In the genomic region with DNA sequence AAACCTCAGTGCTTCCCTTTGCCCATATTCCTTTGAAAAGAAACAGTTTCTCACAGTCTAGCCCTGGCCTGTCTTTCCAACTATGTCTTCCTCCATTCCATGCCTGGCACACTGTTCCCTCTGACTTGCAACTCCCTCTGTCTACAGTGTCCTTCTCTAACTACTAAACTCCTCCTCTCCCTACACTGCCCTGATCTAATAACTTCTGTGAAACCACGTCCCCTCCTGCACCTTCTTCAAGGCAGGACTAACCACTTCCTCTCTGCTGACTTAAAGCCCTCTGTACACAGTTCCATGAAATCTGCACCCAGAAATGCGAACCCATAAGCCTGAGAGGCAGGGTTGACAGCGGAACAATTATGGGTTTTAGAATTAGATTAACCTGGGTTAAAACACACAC, we compare ENCODE assay signal across 9 cellular contexts.
DNase-seq lines count a peak whose midpoint lies in the region; ATAC-seq, FAIRE-seq and TF ChIP-seq lines count a peak whose summit lies in the region.
"Had no signal": no experiment of that assay in that cellular context is flagged by ENCODE, and none has a peak within 500 bp of the region (broad histone marks: within the 10 kb centered on the region; RNA-seq: fewer than 3 reads in every experiment).

No MANE protein-coding gene starts in this region.

- H3K27me3 ChIP-seq in MM.1S (replicated peaks; ENCODE audit: insufficient read depth, low read length): no peaks in the 10 kb centered on the region

- H3K4me3 Mint-ChIP-seq in activated naive CD4-positive, alpha-beta T cell treated with anti-CD3 and anti-CD28 coated beads, Interleukin-2, amount 50 U/mL, for 24 hours: peak overlapping the region; percentile 59

- no peaks in the 10 kb centered on the region for H3K36me3 Mint-ChIP-seq in activated naive CD4-positive, alpha-beta T cell treated with anti-CD3 and anti-CD28 coated beads, Interleukin-2, amount 50 U/mL, for 24 hours

- peak overlapping the region; percentile 31 for H3K27ac Mint-ChIP-seq in activated naive CD4-positive, alpha-beta T cell treated with anti-CD3 and anti-CD28 coated beads, Interleukin-2, amount 50 U/mL, for 24 hours

- no peaks in the 10 kb centered on the region for H4K20me1 ChIP-seq in MM.1S (ENCODE audit: insufficient read depth, low read length)

- H3K27me3 Mint-ChIP-seq in activated naive CD4-positive, alpha-beta T cell treated with anti-CD3 and anti-CD28 coated beads, Interleukin-2, amount 50 U/mL, for 24 hours: no peaks in the 10 kb centered on the region

- H3K27ac ChIP-seq in MM.1S (ENCODE audit: low read length): no peak overlapping the region

- H3K4me1 Mint-ChIP-seq in activated naive CD4-positive, alpha-beta T cell treated with anti-CD3 and anti-CD28 coated beads, Interleukin-2, amount 50 U/mL, for 24 hours: peaks cover 77% of the 10 kb centered on the region

- H3K4me1 ChIP-seq in MM.1S (ENCODE audit: low read length): peaks cover 27% of the 10 kb centered on the region

- H3K9ac ChIP-seq in MM.1S (ENCODE audit: low read length): no peak overlapping the region

- peak overlapping the region; percentile 38; the same call in 1 of the 2 replicates for H2AFZ ChIP-seq in MM.1S (ENCODE audit: low read length)

- no peaks in the 10 kb centered on the region for H3K9me2 ChIP-seq in MM.1S (replicated peaks; ENCODE audit: insufficient read depth, low read length)

- peak; percentile 79 for ATAC-seq in GM18520 (IDR thresholded peaks at IDR 0.05; ENCODE audit: unreplicated experiment)
- peak; percentile 86 for ATAC-seq in GM21786 (IDR thresholded peaks at IDR 0.05; ENCODE audit: unreplicated experiment)
- ATAC-seq: Panc1 had no signal

- no peak for TF ChIP-seq POLR2A in H54 (IDR thresholded peaks at IDR 0.05; ENCODE audit: low read depth, low read length)

- H3K4me3 ChIP-seq in MM.1S (ENCODE audit: low read length): no peak overlapping the region

- FAIRE-seq in H54 (lab: Jason Lieb, UNC): no peak

- H3K36me3 ChIP-seq in MM.1S (replicated peaks; ENCODE audit: insufficient read depth, low read length): no peaks in the 10 kb centered on the region

- H3K4me2 ChIP-seq in MM.1S (ENCODE audit: low read depth, low read length): peak overlapping the region; percentile 3; the same call in 1 of the 2 replicates

- TF ChIP-seq CTCF in MM.1S (IDR thresholded peaks at IDR 0.05; ENCODE audit: low read length): no peak

- H3K9me3 Mint-ChIP-seq in activated naive CD4-positive, alpha-beta T cell treated with anti-CD3 and anti-CD28 coated beads, Interleukin-2, amount 50 U/mL, for 24 hours: no peaks in the 10 kb centered on the region

- H3F3A ChIP-seq in MM.1S (ENCODE audit: insufficient read depth, low read length): no peaks in the 10 kb centered on the region

- DNase-seq in MM.1S (peak; percentile 81), H54 (ENCODE audit: insufficient read length, low spot score) (no peak), NCI-H146 (lab: John Stamatoyannopoulos, UW) (no peak), SK-N-DZ (ENCODE audit: low spot score) (no peak)
- DNase-seq in stimulated activated CD8-positive, alpha-beta memory T cell treated with anti-CD3 and anti-CD28 coated beads, Interleukin-7, amount 100 ng/mL, for 4 hours (ENCODE audit: low read depth in 2 of 2): peak; percentile 10

- no peaks in the 10 kb centered on the region for H3K79me2 ChIP-seq in MM.1S (ENCODE audit: low read length)

- no peaks in the 10 kb centered on the region for H3K9me3 ChIP-seq in MM.1S (replicated peaks; ENCODE audit: insufficient read depth, low read length)

Comparison
In these comparisons a context has a peak if more than half of its experiments do, and no peak if none do; other contexts are left out.
1. DNase-seq: peak in MM.1S (single experiment) and stimulated activated CD8-positive, alpha-beta memory T cell treated with anti-CD3 and anti-CD28 coated beads, Interleukin-7, amount 100 ng/mL, for 4 hours (2 of 2); none in H54 (single experiment), NCI-H146 (single experiment) and SK-N-DZ (single experiment).